1 cellular context compared by ENCODE assay signal in the genomic region with DNA sequence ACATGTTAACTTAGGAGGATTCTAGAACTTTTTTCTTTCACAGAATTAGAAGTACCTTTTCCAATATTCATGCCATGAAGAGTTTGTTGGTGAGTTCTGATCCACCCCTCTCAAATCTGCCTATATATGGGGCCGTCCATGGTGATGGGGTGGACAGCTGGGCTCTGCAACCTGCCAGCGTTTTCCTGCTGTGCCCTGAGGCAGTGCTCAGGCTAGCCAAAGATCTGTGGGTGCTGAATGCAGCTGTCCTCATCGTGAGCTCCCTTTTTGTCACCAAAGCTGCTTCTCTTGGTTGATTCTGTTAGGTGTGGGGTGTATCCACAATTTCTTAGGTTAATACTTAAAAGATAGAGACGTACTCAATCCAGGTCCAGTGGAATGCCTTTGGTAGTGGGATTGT.
TF ChIP-seq lines count a peak whose summit lies in the region.

No MANE protein-coding gene starts in this region.

TF ChIP-seq in IMR-90, 13 proteins besides CTCF, POLR2A, EP300 and RAD21 (continued from another document):
- no peak for TF ChIP-seq BHLHE40 (IDR thresholded peaks at IDR 0.05; ENCODE audit: low read depth, low read length)
- no peak for TF ChIP-seq MAFK (IDR thresholded peaks at IDR 0.05; ENCODE audit: low read depth, low read length)
- no peak for TF ChIP-seq CEBPB (IDR thresholded peaks at IDR 0.05; ENCODE audit: low read depth, low read length)
- TF ChIP-seq NFE2L2 (IDR thresholded peaks at IDR 0.05; ENCODE audit: low read depth, low read length), result no peak
